ENCODE assay signal across 20 cellular contexts in genomic region chr20:58008413-58008812, GRCh38.
"Had no signal": no experiment of that assay in that cellular context is flagged by ENCODE, and none has a peak within 500 bp of the region (broad histone marks: within the 10 kb centered on the region; RNA-seq: fewer than 3 reads in every experiment).

No MANE protein-coding gene starts in this region.

- ATAC-seq: foreskin keratinocyte; mucosa of descending colon; naive thymus-derived CD8-positive, alpha-beta T cell; psoas muscle; stimulated activated naive B cell treated with anti-CD40 and anti-IgM and Interleukin-4, amounts not matched to agents 10 μg/mL and 1 μg/mL and 100 μg/mL, for 72 hours; stimulated activated naive CD8-positive, alpha-beta T cell treated with anti-CD3 and anti-CD28 coated beads, Interleukin-15, amount 100 ng/mL, for 72 hours had no signal

- H3K27me3 ChIP-seq: testis had no signal

- DNase-seq: cerebellar nuclear complex; dermis blood vessel endothelial cell; erythroblast; foreskin keratinocyte; immature natural killer cell; mammary epithelial cell; mucosa of descending colon; naive thymus-derived CD8-positive, alpha-beta T cell; occipital lobe; psoas muscle; retina; sigmoid colon; stimulated activated CD4-positive, alpha-beta T cell treated with anti-CD3 and anti-CD28 coated beads, Interleukin-2, amount 100 ng/mL, for 24 hours; stimulated activated CD4-positive, alpha-beta T cell treated with anti-CD3 and anti-CD28 coated beads, Interleukin-4, amount 100 ng/mL, for 4 hours; stimulated activated naive B cell treated with anti-CD40 and anti-IgM and Interleukin-4, amounts not matched to agents 10 μg/mL and 1 μg/mL and 100 μg/mL, for 72 hours; stimulated activated naive CD8-positive, alpha-beta T cell treated with anti-CD3 and anti-CD28 coated beads, Interleukin-15, amount 100 ng/mL, for 72 hours; testis; trophoblast cell had no signal

- H3K9me3 ChIP-seq: mucosa of descending colon, psoas muscle, sigmoid colon, testis had no signal

- H3K27ac ChIP-seq: cardiac muscle cell, foreskin keratinocyte, psoas muscle, sigmoid colon, skin epidermis, testis had no signal

- H3K36me3 ChIP-seq: cardiac muscle cell, sigmoid colon had no signal

- H3K4me1 ChIP-seq: foreskin keratinocyte, psoas muscle, sigmoid colon had no signal

- H3K4me3 ChIP-seq: cardiac muscle cell, mucosa of descending colon, psoas muscle, sigmoid colon, skin epidermis, testis had no signal
